Comparison of ENCODE assay signal across 1 cellular context in genomic region chr14:69766984-69767368, GRCh38.
A peak's percentile ranks its signal among the peaks of the same experiment; 100 is the strongest.
TF ChIP-seq lines count a peak whose summit lies in the region.

TSS of gene SRSF5 (plus strand) at chr14:69767142. CDS start at chr14:69768157, 1,015 bp downstream.

TF ChIP-seq in HepG2, 621 proteins besides CTCF, POLR2A, EP300 and RAD21 (continued from another document and continues in another):
- TF ChIP-seq, protein P1, sequence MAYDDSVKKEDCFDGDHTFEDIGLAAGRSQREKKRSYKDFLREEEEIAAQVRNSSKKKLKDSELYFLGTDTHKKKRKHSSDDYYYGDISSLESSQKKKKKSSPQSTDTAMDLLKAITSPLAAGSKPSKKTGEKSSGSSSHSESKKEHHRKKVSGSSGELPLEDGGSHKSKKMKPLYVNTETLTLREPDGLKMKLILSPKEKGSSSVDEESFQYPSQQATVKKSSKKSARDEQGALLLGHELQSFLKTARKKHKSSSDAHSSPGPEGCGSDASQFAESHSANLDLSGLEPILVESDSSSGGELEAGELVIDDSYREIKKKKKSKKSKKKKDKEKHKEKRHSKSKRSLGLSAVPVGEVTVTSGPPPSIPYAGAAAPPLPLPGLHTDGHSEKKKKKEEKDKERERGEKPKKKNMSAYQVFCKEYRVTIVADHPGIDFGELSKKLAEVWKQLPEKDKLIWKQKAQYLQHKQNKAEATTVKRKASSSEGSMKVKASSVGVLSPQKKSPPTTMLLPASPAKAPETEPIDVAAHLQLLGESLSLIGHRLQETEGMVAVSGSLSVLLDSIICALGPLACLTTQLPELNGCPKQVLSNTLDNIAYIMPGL (CRISPR knock-in tag; IDR thresholded peaks at IDR 0.05; ENCODE audit: borderline replicate concordance in 1 of 2, low read depth in 1 of 2), result peak; percentile 57 to 72; a peak in 2 of 4 replicates
- no peak for TF ChIP-seq CEBPZ (IDR thresholded peaks at IDR 0.05; ENCODE audit: low read length)
- no peak for TF ChIP-seq ZNF34 (CRISPR knock-in tag; IDR thresholded peaks at IDR 0.05; ENCODE audit: borderline replicate concordance)
- no peak; the same call in 1 of the 2 replicates for TF ChIP-seq TFAP4 (IDR thresholded peaks at IDR 0.05; ENCODE audit: borderline replicate concordance, low read depth)
- TF ChIP-seq FOXO1 (CRISPR knock-in tag; IDR thresholded peaks at IDR 0.05), result peak; percentile 61; the same call in 1 of the 2 replicates
- TF ChIP-seq SATB2 (CRISPR knock-in tag; IDR thresholded peaks at IDR 0.05), result no peak; the same call in 1 of the 2 replicates
- TF ChIP-seq FLYWCH1 (CRISPR knock-in tag; IDR thresholded peaks at IDR 0.05), result no peak
- TF ChIP-seq, protein P2, sequence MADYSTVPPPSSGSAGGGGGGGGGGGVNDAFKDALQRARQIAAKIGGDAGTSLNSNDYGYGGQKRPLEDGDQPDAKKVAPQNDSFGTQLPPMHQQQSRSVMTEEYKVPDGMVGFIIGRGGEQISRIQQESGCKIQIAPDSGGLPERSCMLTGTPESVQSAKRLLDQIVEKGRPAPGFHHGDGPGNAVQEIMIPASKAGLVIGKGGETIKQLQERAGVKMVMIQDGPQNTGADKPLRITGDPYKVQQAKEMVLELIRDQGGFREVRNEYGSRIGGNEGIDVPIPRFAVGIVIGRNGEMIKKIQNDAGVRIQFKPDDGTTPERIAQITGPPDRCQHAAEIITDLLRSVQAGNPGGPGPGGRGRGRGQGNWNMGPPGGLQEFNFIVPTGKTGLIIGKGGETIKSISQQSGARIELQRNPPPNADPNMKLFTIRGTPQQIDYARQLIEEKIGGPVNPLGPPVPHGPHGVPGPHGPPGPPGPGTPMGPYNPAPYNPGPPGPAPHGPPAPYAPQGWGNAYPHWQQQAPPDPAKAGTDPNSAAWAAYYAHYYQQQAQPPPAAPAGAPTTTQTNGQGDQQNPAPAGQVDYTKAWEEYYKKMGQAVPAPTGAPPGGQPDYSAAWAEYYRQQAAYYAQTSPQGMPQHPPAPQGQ (CRISPR knock-in tag; IDR thresholded peaks at IDR 0.05; ENCODE audit: borderline replicate concordance), result no peak
- no peak for TF ChIP-seq EEA1 (CRISPR knock-in tag; IDR thresholded peaks at IDR 0.05; ENCODE audit: borderline replicate concordance)
- TF ChIP-seq HDAC6 (IDR thresholded peaks at IDR 0.05; ENCODE audit: low read depth, low read length), result no peak
- no peak for TF ChIP-seq ZXDC (CRISPR knock-in tag; IDR thresholded peaks at IDR 0.05)
- peak; percentile 70; the same call in 1 of the 2 replicates for TF ChIP-seq EHMT2 (IDR thresholded peaks at IDR 0.05; ENCODE audit: borderline replicate concordance, low read depth, low read length)
- peak; percentile 57 for TF ChIP-seq ZFP90 (CRISPR knock-in tag; IDR thresholded peaks at IDR 0.05; ENCODE audit: borderline replicate concordance)
- no peak; the same call in 1 of the 2 replicates for TF ChIP-seq PPARG (CRISPR knock-in tag; conservative IDR thresholded peaks at IDR 0.05)
- TF ChIP-seq MEF2D (CRISPR knock-in tag; IDR thresholded peaks at IDR 0.05), result peak; percentile 83; the same call in 1 of the 2 replicates
- TF ChIP-seq ZNF652 (CRISPR knock-in tag; IDR thresholded peaks at IDR 0.05; ENCODE audit: borderline replicate concordance, low read depth), result no peak
- TF ChIP-seq FOSL2 (CRISPR knock-in tag; IDR thresholded peaks at IDR 0.05), result peak; percentile 66
- no peak for TF ChIP-seq CENPX (CRISPR knock-in tag; IDR thresholded peaks at IDR 0.05)
- no peak for TF ChIP-seq FOXM1 (CRISPR knock-in tag; IDR thresholded peaks at IDR 0.05)
- TF ChIP-seq, protein P3, sequence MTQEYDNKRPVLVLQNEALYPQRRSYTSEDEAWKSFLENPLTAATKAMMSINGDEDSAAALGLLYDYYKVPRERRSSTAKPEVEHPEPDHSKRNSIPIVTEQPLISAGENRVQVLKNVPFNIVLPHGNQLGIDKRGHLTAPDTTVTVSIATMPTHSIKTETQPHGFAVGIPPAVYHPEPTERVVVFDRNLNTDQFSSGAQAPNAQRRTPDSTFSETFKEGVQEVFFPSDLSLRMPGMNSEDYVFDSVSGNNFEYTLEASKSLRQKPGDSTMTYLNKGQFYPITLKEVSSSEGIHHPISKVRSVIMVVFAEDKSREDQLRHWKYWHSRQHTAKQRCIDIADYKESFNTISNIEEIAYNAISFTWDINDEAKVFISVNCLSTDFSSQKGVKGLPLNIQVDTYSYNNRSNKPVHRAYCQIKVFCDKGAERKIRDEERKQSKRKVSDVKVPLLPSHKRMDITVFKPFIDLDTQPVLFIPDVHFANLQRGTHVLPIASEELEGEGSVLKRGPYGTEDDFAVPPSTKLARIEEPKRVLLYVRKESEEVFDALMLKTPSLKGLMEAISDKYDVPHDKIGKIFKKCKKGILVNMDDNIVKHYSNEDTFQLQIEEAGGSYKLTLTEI (CRISPR knock-in tag; conservative IDR thresholded peaks at IDR 0.05), result no peak
- peak; percentile 86 for TF ChIP-seq HIVEP1 (CRISPR knock-in tag; IDR thresholded peaks at IDR 0.05)
- TF ChIP-seq ASH2L (IDR thresholded peaks at IDR 0.05; ENCODE audit: insufficient read length, low read depth, low read length), result peak; percentile 93
- no peak for TF ChIP-seq EZH2 (conservative IDR thresholded peaks at IDR 0.05; ENCODE audit: low read depth, low read length)
- TF ChIP-seq ZNF343 (CRISPR knock-in tag; IDR thresholded peaks at IDR 0.05), result no peak
- peak; percentile 96 for TF ChIP-seq ZMYM4 (CRISPR knock-in tag; IDR thresholded peaks at IDR 0.05)
- TF ChIP-seq GTF3A (CRISPR knock-in tag; conservative IDR thresholded peaks at IDR 0.05), result no peak
- TF ChIP-seq, protein P4, sequence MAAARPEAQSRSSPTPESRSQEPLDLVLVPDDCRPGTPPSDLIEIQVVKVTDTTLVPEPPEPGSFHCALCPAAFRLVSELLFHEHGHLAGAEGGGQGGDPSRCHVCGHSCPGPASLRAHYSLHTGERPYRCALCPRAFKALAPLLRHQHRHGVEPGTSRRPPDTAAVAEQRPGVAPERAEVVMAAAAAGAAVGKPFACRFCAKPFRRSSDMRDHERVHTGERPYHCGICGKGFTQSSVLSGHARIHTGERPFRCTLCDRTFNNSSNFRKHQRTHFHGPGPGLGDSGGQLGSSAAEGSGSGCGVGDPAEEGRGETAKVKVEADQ (CRISPR knock-in tag; IDR thresholded peaks at IDR 0.05; ENCODE audit: borderline replicate concordance), result no peak
- TF ChIP-seq HDAC2 (CRISPR knock-in tag; IDR thresholded peaks at IDR 0.05), result peak; percentile 75
- no peak for TF ChIP-seq NBN (conservative IDR thresholded peaks at IDR 0.05)
- peak; percentile 57; the same call in 2 of the 3 replicates for TF ChIP-seq MXI1 (IDR thresholded peaks at IDR 0.05; ENCODE audit: borderline replicate concordance, low read depth, low read length)
- peak; percentile 85 for TF ChIP-seq YEATS2 (CRISPR knock-in tag; IDR thresholded peaks at IDR 0.05; ENCODE audit: borderline replicate concordance)
- TF ChIP-seq PHF5A (CRISPR knock-in tag; IDR thresholded peaks at IDR 0.05; ENCODE audit: low read depth, unreplicated experiment), result no peak
- no peak for TF ChIP-seq ZNF235 (CRISPR knock-in tag; IDR thresholded peaks at IDR 0.05; ENCODE audit: borderline replicate concordance)
- TF ChIP-seq PHF8 (CRISPR knock-in tag; IDR thresholded peaks at IDR 0.05), result peak; percentile 76
- peak; percentile 18; the same call in 1 of the 2 replicates for TF ChIP-seq SMYD3 (CRISPR knock-in tag; IDR thresholded peaks at IDR 0.05)
- no peak for TF ChIP-seq KAT7 (CRISPR knock-in tag; IDR thresholded peaks at IDR 0.05; ENCODE audit: borderline replicate concordance)
- TF ChIP-seq ZNF124 (CRISPR knock-in tag; IDR thresholded peaks at IDR 0.05), result peak; percentile 33; the same call in 1 of the 2 replicates
- TF ChIP-seq, protein P5, sequence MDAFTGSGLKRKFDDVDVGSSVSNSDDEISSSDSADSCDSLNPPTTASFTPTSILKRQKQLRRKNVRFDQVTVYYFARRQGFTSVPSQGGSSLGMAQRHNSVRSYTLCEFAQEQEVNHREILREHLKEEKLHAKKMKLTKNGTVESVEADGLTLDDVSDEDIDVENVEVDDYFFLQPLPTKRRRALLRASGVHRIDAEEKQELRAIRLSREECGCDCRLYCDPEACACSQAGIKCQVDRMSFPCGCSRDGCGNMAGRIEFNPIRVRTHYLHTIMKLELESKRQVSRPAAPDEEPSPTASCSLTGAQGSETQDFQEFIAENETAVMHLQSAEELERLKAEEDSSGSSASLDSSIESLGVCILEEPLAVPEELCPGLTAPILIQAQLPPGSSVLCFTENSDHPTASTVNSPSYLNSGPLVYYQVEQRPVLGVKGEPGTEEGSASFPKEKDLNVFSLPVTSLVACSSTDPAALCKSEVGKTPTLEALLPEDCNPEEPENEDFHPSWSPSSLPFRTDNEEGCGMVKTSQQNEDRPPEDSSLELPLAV (CRISPR knock-in tag; conservative IDR thresholded peaks at IDR 0.05; ENCODE audit: low read depth), result no peak
- TF ChIP-seq STAT5B (CRISPR knock-in tag; IDR thresholded peaks at IDR 0.05), result no peak
- no peak for TF ChIP-seq CSRNP1 (CRISPR knock-in tag; IDR thresholded peaks at IDR 0.05)
- TF ChIP-seq, protein P6, sequence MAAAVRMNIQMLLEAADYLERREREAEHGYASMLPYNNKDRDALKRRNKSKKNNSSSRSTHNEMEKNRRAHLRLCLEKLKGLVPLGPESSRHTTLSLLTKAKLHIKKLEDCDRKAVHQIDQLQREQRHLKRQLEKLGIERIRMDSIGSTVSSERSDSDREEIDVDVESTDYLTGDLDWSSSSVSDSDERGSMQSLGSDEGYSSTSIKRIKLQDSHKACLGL (CRISPR knock-in tag; IDR thresholded peaks at IDR 0.05), result peak; percentile 71; the same call in 1 of the 2 replicates
- TF ChIP-seq WIZ (CRISPR knock-in tag; IDR thresholded peaks at IDR 0.05), result no peak
- TF ChIP-seq ZNF383 (CRISPR knock-in tag; IDR thresholded peaks at IDR 0.05; ENCODE audit: borderline replicate concordance), result no peak
